Comparison of ENCODE assay signal across 8 cellular contexts in genomic region chr4:98143001-98143899, GRCh38. TPM values are rescaled to one million over a fixed set of nuclear protein-coding genes. Genes with fewer than 3 reads are reported as not detected.
DNase-seq lines count a peak whose midpoint lies in the region; ATAC-seq, FAIRE-seq and TF ChIP-seq lines count a peak whose summit lies in the region.

STPG2 (minus strand) TSS chr4:98143476.

- H3K4me3 ChIP-seq in AG09309 (ENCODE audit: control insufficient read depth, low read depth, low read length), result peak within 1 kb of the TSS; percentile 57

- no peaks in the 10 kb centered on the region for H3K27me3 Mint-ChIP-seq in activated CD4-positive, alpha-beta T cell treated with anti-CD3 and anti-CD28 coated beads for 36 hours

- peak within 1 kb of the TSS; percentile 96 for H3K4me3 Mint-ChIP-seq in activated CD4-positive, alpha-beta T cell treated with anti-CD3 and anti-CD28 coated beads for 36 hours

- peak; percentile 75 for FAIRE-seq in colon (lab: Jason Lieb, UNC)

- intact Hi-C loops in activated CD4-positive, alpha-beta T cell treated with anti-CD3 and anti-CD28 coated beads for 36 hours (cut with DNase I, micrococcal nuclease), result loop anchor here (1.0 to 10.0 kb wide), 16 partner anchors 117 to 1421 kb away; partner anchors contain the start of genes ADH5 (in 2 of the 2), METAP1 (in 2 of the 2), TSPAN5 (in 2 of the 2) and RAP1GDS1 (in 1 of the 2)

- TF ChIP-seq CTCF in AG09309 (IDR thresholded peaks at IDR 0.05; ENCODE audit: control insufficient read depth, insufficient read depth, low read depth, low read length, missing control alignments), result peak; percentile 52

- no peaks in the 10 kb centered on the region for H3K36me3 Mint-ChIP-seq in activated CD4-positive, alpha-beta T cell treated with anti-CD3 and anti-CD28 coated beads for 36 hours (ENCODE audit: low read depth)

- H3K27ac Mint-ChIP-seq in activated CD4-positive, alpha-beta T cell treated with anti-CD3 and anti-CD28 coated beads for 36 hours, result peak within 1 kb of the TSS; percentile 99

- TF ChIP-seq POLR2A in GM18951 (IDR thresholded peaks at IDR 0.05; ENCODE audit: extremely low read depth, insufficient read depth, insufficient read length), result peak; percentile 82

- CTCF ChIA-PET in activated CD4-positive, alpha-beta T cell treated with anti-CD3 and anti-CD28 coated beads for 36 hours (lab: Charles Lee), result interaction anchor here (0.6 to 1.2 kb wide), 3 partner anchors 10 to 784 kb away, joined by 3 read pairs; partner anchors contain the start of gene RAP1GDS1

- peaks cover 22% of the 10 kb centered on the region for H3K4me1 Mint-ChIP-seq in activated CD4-positive, alpha-beta T cell treated with anti-CD3 and anti-CD28 coated beads for 36 hours

- peak; percentile 99 for ATAC-seq in HG03196 (IDR thresholded peaks at IDR 0.05; ENCODE audit: unreplicated experiment)
- peak; percentile 100 for ATAC-seq in activated CD4-positive, alpha-beta T cell treated with anti-CD3 and anti-CD28 coated beads for 36 hours

- DNase-seq in AG09309 (ENCODE audit: low read depth) (peak; percentile 42), NCI-H446 (lab: John Stamatoyannopoulos, UW) (peak; percentile 78 to 94), kidney tubule cell (ENCODE audit: low spot score) (peak; percentile 95)
- DNase-seq in activated CD4-positive, alpha-beta T cell treated with anti-CD3 and anti-CD28 coated beads for 36 hours, result peak; percentile 96
- peak; percentile 83 to 86 for DNase-seq in stimulated activated CD4-positive, alpha-beta T cell treated with anti-CD3 and anti-CD28 coated beads, Interleukin-1b, Interleukin-23, amount 100 ng/mL, for 1 hour (ENCODE audit: low read depth in 2 of 2)

- in situ Hi-C loops in GM18951 (cut with MboI; ENCODE audit: low sequenced_read_pairs, unreplicated experiment), result no loop called here

- POLR2A ChIA-PET in activated CD4-positive, alpha-beta T cell treated with anti-CD3 and anti-CD28 coated beads for 36 hours (lab: Charles Lee), result interaction anchor here (0.6 to 1.6 kb wide), 2 partner anchors 119 to 459 kb away, joined by 3 to 9 read pairs; no protein-coding TSS in a partner anchor

- H3K9me3 Mint-ChIP-seq in activated CD4-positive, alpha-beta T cell treated with anti-CD3 and anti-CD28 coated beads for 36 hours (ENCODE audit: low read depth), result peaks cover 1% of the 10 kb centered on the region

RNA-seq across cellular contexts. Expression of gene STPG2, which starts in this region (rescaled TPM):
- total RNA-seq in activated CD4-positive, alpha-beta T cell treated with anti-CD3 and anti-CD28 coated beads for 36 hours, result under 1 TPM; 0.14 to 0.25 TPM

Comparison
In these comparisons a context has a peak if more than half of its experiments do, and no peak if none do; other contexts are left out.
1. Peak in every context shown above with its lines: DNase-seq, ATAC-seq and H3K4me3 ChIP-seq.
2. Peak in DNase-seq and ATAC-seq in activated CD4-positive, alpha-beta T cell treated with anti-CD3 and anti-CD28 coated beads for 36 hours; RNA of the gene not detected or under 1 TPM.
3. DNase-seq: peak in every context shown above with its lines; median percentile 96 in activated CD4-positive, alpha-beta T cell treated with anti-CD3 and anti-CD28 coated beads for 36 hours; 95 in kidney tubule cell; 86 in NCI-H446; 84 in stimulated activated CD4-positive, alpha-beta T cell treated with anti-CD3 and anti-CD28 coated beads, Interleukin-1b, Interleukin-23, amount 100 ng/mL, for 1 hour; 42 in AG09309.